ENCODE assay signal across 12 cellular contexts in the genomic region with DNA sequence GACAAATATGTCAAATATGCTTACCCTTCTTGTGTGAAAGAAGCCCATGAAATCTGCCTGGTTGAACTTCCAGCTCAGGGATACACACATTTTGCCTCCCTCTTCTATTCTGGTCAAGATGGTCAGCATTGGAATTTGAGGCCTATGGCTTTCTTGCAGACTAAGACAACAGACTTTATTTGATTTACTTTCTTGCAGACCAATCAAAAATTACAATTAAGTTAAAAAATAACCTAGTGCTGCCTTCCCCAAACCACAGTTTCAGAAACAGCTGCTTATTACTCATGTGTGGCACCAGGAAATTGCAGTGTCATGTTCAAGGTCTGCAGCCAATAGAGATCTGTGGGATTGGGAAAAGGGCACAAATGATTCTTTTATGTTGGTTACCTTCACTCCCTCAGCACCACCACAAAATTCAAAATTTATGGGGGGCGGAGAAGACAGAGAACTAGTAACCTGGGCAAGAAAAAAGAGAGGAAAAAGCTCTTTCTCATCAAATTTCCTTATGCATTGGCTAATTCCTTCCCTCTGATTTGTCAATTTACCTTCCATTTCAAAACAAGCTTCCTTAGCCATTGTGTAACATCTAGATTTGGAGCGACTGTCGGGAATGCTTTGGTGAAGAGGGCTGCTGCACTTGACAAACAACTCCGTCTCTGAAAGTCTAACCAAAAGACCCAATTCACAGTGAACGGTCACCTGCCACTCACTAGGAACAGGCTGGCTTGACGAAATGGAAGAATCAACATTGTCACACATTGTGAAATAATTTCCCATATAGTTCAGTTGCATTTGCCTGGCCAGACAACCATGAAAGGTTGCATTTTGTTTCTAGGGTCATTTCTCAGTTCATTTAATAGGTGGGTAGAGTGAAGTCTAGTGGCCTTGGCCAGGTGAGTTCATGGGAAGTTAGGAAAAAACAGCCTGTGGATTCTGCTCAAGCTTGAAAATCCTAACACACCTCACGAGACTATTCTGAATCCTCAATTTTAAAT.
A peak's percentile ranks its signal among the peaks of the same experiment; 100 is the strongest.
DNase-seq lines count a peak whose midpoint lies in the region; ATAC-seq and TF ChIP-seq lines count a peak whose summit lies in the region.
"Had no signal": no experiment of that assay in that cellular context is flagged by ENCODE, and none has a peak within 500 bp of the region (broad histone marks: within the 10 kb centered on the region; RNA-seq: fewer than 3 reads in every experiment).

No MANE protein-coding gene starts in this region.

- no peak for ATAC-seq in GM18502 (IDR thresholded peaks at IDR 0.05; ENCODE audit: poor library complexity, unreplicated experiment)

- no peak overlapping the region for H2AFZ ChIP-seq in GM23248
- H2AFZ ChIP-seq in OCI-LY3 (ENCODE audit: low read depth, low read length) = no peak overlapping the region

- WGBS in GM23248 (ENCODE audit: low coverage in 1 of 2, low lambda C conversion rate in 2 of 2, missing lambda C conversion rate in 2 of 2), 2 experiments = 95 to 96% methylated on average over 7 of the region's 7 CpGs

- no peaks in the 10 kb centered on the region for H3K36me3 ChIP-seq in GM23248 (ENCODE audit: low read depth)
- no peaks in the 10 kb centered on the region for H3K36me3 ChIP-seq in OCI-LY3 (replicated peaks; ENCODE audit: low read depth, low read length)
- H3K36me3 ChIP-seq: SJSA1 had no signal

- H3F3A ChIP-seq in GM23248 (ENCODE audit: insufficient read depth) = peaks cover 17% of the 10 kb centered on the region

- H4K20me1 ChIP-seq in GM23248 (ENCODE audit: insufficient read depth) = no peaks in the 10 kb centered on the region
- H4K20me1 ChIP-seq in OCI-LY3 (ENCODE audit: insufficient read depth, low read length) = no peaks in the 10 kb centered on the region

- H3K9me3 ChIP-seq in GM23248 (ENCODE audit: low read depth) (no peaks in the 10 kb centered on the region), OCI-LY3 (ENCODE audit: insufficient read depth, low read length) (no peaks in the 10 kb centered on the region)
- H3K9me3 ChIP-seq: SJSA1 had no signal

- H3K79me2 ChIP-seq in GM23248 (ENCODE audit: insufficient read depth) (no peaks in the 10 kb centered on the region), OCI-LY3 (ENCODE audit: low read length) (no peaks in the 10 kb centered on the region)

- H3K4me1 ChIP-seq in GM23248 (ENCODE audit: insufficient read depth) (peaks cover 16% of the 10 kb centered on the region), OCI-LY3 (ENCODE audit: low read length) (peaks cover 37% of the 10 kb centered on the region)

- H3K27ac ChIP-seq in GM23248 (peak overlapping the region; percentile 55), OCI-LY3 (ENCODE audit: low read length) (0 out of 2 replicates have a peak overlapping the region, but pooled peaks have one; percentile 3)
- H3K27ac ChIP-seq: SJSA1 had no signal

- H3K4me3 ChIP-seq in GM23248 = no peak overlapping the region
- H3K4me3 ChIP-seq in OCI-LY3 (ENCODE audit: low read length) = peak overlapping the region; percentile 26; the same call in 1 of the 2 replicates
- H3K4me3 ChIP-seq: SJSA1 had no signal

- peak; percentile 62 for DNase-seq in AG08395 (ENCODE audit: low spot score)
- peak; percentile 80 for DNase-seq in GM23248
- peak; percentile 63 for DNase-seq in foreskin melanocyte
- DNase-seq in activated naive CD4-positive, alpha-beta T cell treated with anti-CD3 and anti-CD28 coated beads, Interleukin-2, amount 10 ng/mL, durations not matched to agents 7 days and 5 days = no peak
- DNase-seq in activated T-helper 2 cell treated with anti-CD3 and anti-CD28 coated beads, Interferon-gamma antibody, Interleukin-2, Interleukin-4, amounts not matched to agents 10 μg/mL and 5 μg/mL and 100 μg/mL, durations not matched to agents 14 hours and 24 hours and 36 hours (ENCODE audit: low spot score) = no peak
- no peak for DNase-seq in amniotic stem cell (lab: John Stamatoyannopoulos, UW)
- DNase-seq: activated effector memory CD4-positive, alpha-beta T cell treated with Interleukin-2 at 50 U/mL for 16 hours; CD4-positive, CD25-positive, alpha-beta regulatory T cell had no signal

- H3K36me3 Mint-ChIP-seq in activated naive CD4-positive, alpha-beta T cell treated with anti-CD3 and anti-CD28 coated beads, Interleukin-2, amount 10 ng/mL, durations not matched to agents 7 days and 5 days = no peaks in the 10 kb centered on the region
- H3K36me3 Mint-ChIP-seq in activated T-helper 2 cell treated with anti-CD3 and anti-CD28 coated beads, Interferon-gamma antibody, Interleukin-2, Interleukin-4, amounts not matched to agents 10 μg/mL and 5 μg/mL and 100 μg/mL, durations not matched to agents 14 hours and 24 hours and 36 hours (ENCODE audit: low read depth) = no peaks in the 10 kb centered on the region
- H3K36me3 Mint-ChIP-seq: CD4-positive, CD25-positive, alpha-beta regulatory T cell had no signal

- no peaks in the 10 kb centered on the region for H3K27me3 Mint-ChIP-seq in activated naive CD4-positive, alpha-beta T cell treated with anti-CD3 and anti-CD28 coated beads, Interleukin-2, amount 10 ng/mL, durations not matched to agents 7 days and 5 days
- H3K27me3 Mint-ChIP-seq in activated T-helper 2 cell treated with anti-CD3 and anti-CD28 coated beads, Interferon-gamma antibody, Interleukin-2, Interleukin-4, amounts not matched to agents 10 μg/mL and 5 μg/mL and 100 μg/mL, durations not matched to agents 14 hours and 24 hours and 36 hours (ENCODE audit: low read depth) = no peaks in the 10 kb centered on the region
- H3K27me3 Mint-ChIP-seq: CD4-positive, CD25-positive, alpha-beta regulatory T cell; memory B cell had no signal

- no peak for TF ChIP-seq CTCF in OCI-LY3 (IDR thresholded peaks at IDR 0.05; ENCODE audit: low read depth, low read length)

- H3K27ac Mint-ChIP-seq in activated naive CD4-positive, alpha-beta T cell treated with anti-CD3 and anti-CD28 coated beads, Interleukin-2, amount 10 ng/mL, durations not matched to agents 7 days and 5 days = no peak overlapping the region
- H3K27ac Mint-ChIP-seq in activated T-helper 2 cell treated with anti-CD3 and anti-CD28 coated beads, Interferon-gamma antibody, Interleukin-2, Interleukin-4, amounts not matched to agents 10 μg/mL and 5 μg/mL and 100 μg/mL, durations not matched to agents 14 hours and 24 hours and 36 hours = no peak overlapping the region
- H3K27ac Mint-ChIP-seq: CD4-positive, CD25-positive, alpha-beta regulatory T cell; memory B cell had no signal

- intact Hi-C loops in activated T-helper 2 cell treated with anti-CD3 and anti-CD28 coated beads, Interferon-gamma antibody, Interleukin-2, Interleukin-4, amounts not matched to agents 10 μg/mL and 5 μg/mL and 100 μg/mL, durations not matched to agents 14 hours and 24 hours and 36 hours (cut with micrococcal nuclease) = no loop called here

- H3K4me2 ChIP-seq in GM23248 (ENCODE audit: unreplicated experiment) (peak overlapping the region; percentile 4), OCI-LY3 (ENCODE audit: low read length) (peak overlapping the region; percentile 65)

- in situ Hi-C loops in GM23248 (cut with MboI) = no loop called here

- no peaks in the 10 kb centered on the region for H3K9me3 Mint-ChIP-seq in activated naive CD4-positive, alpha-beta T cell treated with anti-CD3 and anti-CD28 coated beads, Interleukin-2, amount 10 ng/mL, durations not matched to agents 7 days and 5 days
- no peaks in the 10 kb centered on the region for H3K9me3 Mint-ChIP-seq in activated T-helper 2 cell treated with anti-CD3 and anti-CD28 coated beads, Interferon-gamma antibody, Interleukin-2, Interleukin-4, amounts not matched to agents 10 μg/mL and 5 μg/mL and 100 μg/mL, durations not matched to agents 14 hours and 24 hours and 36 hours
- H3K9me3 Mint-ChIP-seq: CD4-positive, CD25-positive, alpha-beta regulatory T cell; memory B cell had no signal

- H3K27me3 ChIP-seq in GM23248 (replicated peaks; ENCODE audit: insufficient read depth) (no peaks in the 10 kb centered on the region), OCI-LY3 (ENCODE audit: low read depth, low read length) (no peaks in the 10 kb centered on the region)
- H3K27me3 ChIP-seq: SJSA1 had no signal

- peak overlapping the region; percentile 17; the same call in 1 of the 2 replicates for H3K9ac ChIP-seq in GM23248
- H3K9ac ChIP-seq in OCI-LY3 (ENCODE audit: low read length) = peak overlapping the region; percentile 5; the same call in 1 of the 2 replicates

- no peak overlapping the region for H3K4me3 Mint-ChIP-seq in activated naive CD4-positive, alpha-beta T cell treated with anti-CD3 and anti-CD28 coated beads, Interleukin-2, amount 10 ng/mL, durations not matched to agents 7 days and 5 days
- no peak overlapping the region for H3K4me3 Mint-ChIP-seq in activated T-helper 2 cell treated with anti-CD3 and anti-CD28 coated beads, Interferon-gamma antibody, Interleukin-2, Interleukin-4, amounts not matched to agents 10 μg/mL and 5 μg/mL and 100 μg/mL, durations not matched to agents 14 hours and 24 hours and 36 hours (ENCODE audit: low read depth)
- H3K4me3 Mint-ChIP-seq: CD4-positive, CD25-positive, alpha-beta regulatory T cell; memory B cell had no signal

- H3K4me1 Mint-ChIP-seq in activated naive CD4-positive, alpha-beta T cell treated with anti-CD3 and anti-CD28 coated beads, Interleukin-2, amount 10 ng/mL, durations not matched to agents 7 days and 5 days = no peaks in the 10 kb centered on the region
- H3K4me1 Mint-ChIP-seq in activated T-helper 2 cell treated with anti-CD3 and anti-CD28 coated beads, Interferon-gamma antibody, Interleukin-2, Interleukin-4, amounts not matched to agents 10 μg/mL and 5 μg/mL and 100 μg/mL, durations not matched to agents 14 hours and 24 hours and 36 hours (ENCODE audit: low read depth) = peaks cover 12% of the 10 kb centered on the region

- no peaks in the 10 kb centered on the region for H3K9me2 ChIP-seq in GM23248 (ENCODE audit: insufficient read depth)

- CTCF ChIA-PET in activated naive CD4-positive, alpha-beta T cell treated with anti-CD3 and anti-CD28 coated beads, Interleukin-2, amount 10 ng/mL, durations not matched to agents 7 days and 5 days (lab: Charles Lee) = interaction anchor here (0.6 to 1.2 kb wide), 5 partner anchors 25 to 485 kb away, joined by 3 read pairs; no protein-coding TSS in a partner anchor

Comparison
In these comparisons a context has a peak if more than half of its experiments do, and no peak if none do; other contexts are left out.
1. DNase-seq: peak in AG08395 (single experiment), GM23248 (single experiment) and foreskin melanocyte (single experiment); none in activated naive CD4-positive, alpha-beta T cell treated with anti-CD3 and anti-CD28 coated beads, Interleukin-2, amount 10 ng/mL, durations not matched to agents 7 days and 5 days (single experiment), activated T-helper 2 cell treated with anti-CD3 and anti-CD28 coated beads, Interferon-gamma antibody, Interleukin-2, Interleukin-4, amounts not matched to agents 10 μg/mL and 5 μg/mL and 100 μg/mL, durations not matched to agents 14 hours and 24 hours and 36 hours (single experiment) and amniotic stem cell (single experiment).